In the genomic region with DNA sequence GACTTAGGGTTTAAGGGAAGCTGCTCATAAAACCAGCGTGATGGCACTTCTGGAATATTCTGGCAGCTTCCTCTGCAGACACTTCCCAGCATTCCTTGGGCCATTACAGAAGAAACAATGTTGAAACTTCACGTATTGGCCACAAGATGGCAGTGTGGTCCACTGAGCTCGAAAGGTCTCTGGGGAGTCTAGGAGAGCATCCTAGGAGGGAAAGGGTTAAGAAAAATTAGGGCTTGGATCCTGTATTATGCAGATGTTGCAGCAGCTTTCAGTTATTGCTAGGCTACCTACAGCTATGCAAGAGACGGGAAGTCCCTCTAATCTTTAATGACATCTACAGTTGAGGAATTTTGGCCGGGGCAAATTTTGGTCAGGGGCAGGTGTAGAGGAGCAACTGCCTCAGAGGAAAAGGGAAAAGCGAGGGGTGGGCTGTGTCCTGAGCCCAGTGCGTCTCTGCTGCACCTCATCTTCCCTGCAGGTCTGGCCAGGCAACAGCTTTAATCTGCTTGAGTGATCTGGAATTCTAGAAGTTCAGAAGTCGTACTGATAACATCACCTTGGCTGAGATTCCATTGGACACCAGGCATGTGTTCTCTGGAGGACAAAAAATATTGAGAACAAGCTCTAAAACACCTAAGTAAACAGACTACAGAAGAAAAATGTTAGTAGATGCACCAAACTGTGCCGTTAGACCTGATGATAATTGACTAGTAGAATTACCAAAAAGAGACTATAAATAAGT, we compare ENCODE assay signal across 8 cellular contexts.
DNase-seq lines count a peak whose midpoint lies in the region; ATAC-seq, FAIRE-seq and TF ChIP-seq lines count a peak whose summit lies in the region.

No MANE protein-coding gene starts in this region.

- H3K36me3 ChIP-seq in CD8-positive, alpha-beta T cell (ENCODE audit: insufficient read depth, low read length): no peaks in the 10 kb centered on the region
- H3K36me3 ChIP-seq in aorta (ENCODE audit: control insufficient read depth in 1 of 2, insufficient read depth in 2 of 2, low read length in 1 of 2): no peaks in the 10 kb centered on the region
- H3K36me3 ChIP-seq in suprapubic skin: no peaks in the 10 kb centered on the region

- peaks cover 79% of the 10 kb centered on the region for H3K4me1 ChIP-seq in CD8-positive, alpha-beta T cell (ENCODE audit: insufficient read depth, low read length)
- H3K4me1 ChIP-seq in aorta (ENCODE audit: control insufficient read depth in 1 of 2, insufficient read depth in 2 of 2, low read length in 2 of 2): no peaks in the 10 kb centered on the region
- H3K4me1 ChIP-seq in suprapubic skin: peaks cover 7% of the 10 kb centered on the region

- peaks cover 79% of the 10 kb centered on the region for H3K4me1 Mint-ChIP-seq in CD8-positive, alpha-beta T cell (ENCODE audit: low read depth)

- no peak overlapping the region for H3K4me3 ChIP-seq in CD8-positive, alpha-beta T cell (ENCODE audit: low read depth, low read length)
- H3K4me3 ChIP-seq in astrocyte of the spinal cord (ENCODE audit: low read depth, low read length) (no peak overlapping the region), aorta (ENCODE audit: low read length in 2 of 2) (no peak overlapping the region), suprapubic skin (no peak overlapping the region)

- H3K27ac ChIP-seq in CD8-positive, alpha-beta T cell (ENCODE audit: low read depth, low read length): no peak overlapping the region
- no peak overlapping the region for H3K27ac ChIP-seq in aorta (ENCODE audit: low read depth in 1 of 2, low read length in 2 of 2)
- no peak overlapping the region for H3K27ac ChIP-seq in suprapubic skin

- H3K4me3 Mint-ChIP-seq in CD8-positive, alpha-beta T cell: no peak overlapping the region

- peak overlapping the region; percentile 53 for H3K27ac Mint-ChIP-seq in CD8-positive, alpha-beta T cell

- no peaks in the 10 kb centered on the region for H3K36me3 Mint-ChIP-seq in CD8-positive, alpha-beta T cell

- TF ChIP-seq EP300 in suprapubic skin (IDR thresholded peaks at IDR 0.05): no peak

- TF ChIP-seq POLR2A in suprapubic skin (IDR thresholded peaks at IDR 0.05): no peak

- in situ Hi-C loops in astrocyte of the spinal cord (cut with HindIII; ENCODE audit: low sequenced_read_pairs): no loop called here

- intact Hi-C loops in CD8-positive, alpha-beta T cell (cut with DNase I, micrococcal nuclease): no loop called here
- intact Hi-C loops in aorta (cut with DNase I): no loop called here

- CTCF ChIA-PET in CD8-positive, alpha-beta T cell (lab: Charles Lee): interaction anchor here (0.6 to 20.7 kb wide), 22 partner anchors 8 to 333 kb away, joined by 3 to 378 read pairs (median 4); no protein-coding TSS in a partner anchor

- no peaks in the 10 kb centered on the region for H3K27me3 Mint-ChIP-seq in CD8-positive, alpha-beta T cell (ENCODE audit: low read depth)

- peak; percentile 68 for TF ChIP-seq CTCF in CD8-positive, alpha-beta T cell (IDR thresholded peaks at IDR 0.05)
- TF ChIP-seq CTCF in astrocyte of the spinal cord (IDR thresholded peaks at IDR 0.05; ENCODE audit: low read depth, low read length): peak; percentile 70
- TF ChIP-seq CTCF in suprapubic skin (IDR thresholded peaks at IDR 0.05): peak in 1 of 2 donors; percentile 49

- peak; percentile 39 for ATAC-seq in CD8-positive, alpha-beta T cell
- ATAC-seq in HG02852 (IDR thresholded peaks at IDR 0.05; ENCODE audit: unreplicated experiment) (peak; percentile 83), aorta (ENCODE audit: low FRiP score) (peak; percentile 37)

- peak in 1 of 7 experiments; percentile 32 for DNase-seq in CD8-positive, alpha-beta T cell
- no peak for DNase-seq in GM18507 (ENCODE audit: extremely low spot score, insufficient read length, low read depth)
- DNase-seq in NCI-H226: peak; percentile 5
- DNase-seq in astrocyte of the spinal cord (ENCODE audit: low read depth, low spot score): peak; percentile 62
- DNase-seq in left kidney (ENCODE audit: low read depth, low spot score): peak; percentile 83
- no peak for DNase-seq in aorta
- no peak for DNase-seq in suprapubic skin (ENCODE audit: low spot score in 2 of 2)

- H3K9me3 ChIP-seq in CD8-positive, alpha-beta T cell (ENCODE audit: low read length): no peaks in the 10 kb centered on the region
- no peaks in the 10 kb centered on the region for H3K9me3 ChIP-seq in aorta (ENCODE audit: control insufficient read depth, low read length)
- no peaks in the 10 kb centered on the region for H3K9me3 ChIP-seq in suprapubic skin

- no peaks in the 10 kb centered on the region for H3K9me3 Mint-ChIP-seq in CD8-positive, alpha-beta T cell

- POLR2A ChIA-PET in CD8-positive, alpha-beta T cell (lab: Charles Lee): interaction anchor here (1.1 to 1.7 kb wide), 4 partner anchors 15 to 334 kb away, joined by 3 to 6 read pairs (median 4); no protein-coding TSS in a partner anchor

- H3K27me3 ChIP-seq in CD8-positive, alpha-beta T cell (ENCODE audit: insufficient read depth, low read length): no peaks in the 10 kb centered on the region
- H3K27me3 ChIP-seq in aorta (ENCODE audit: control insufficient read depth in 1 of 2, insufficient read depth in 2 of 2, low read length in 1 of 2) (no peaks in the 10 kb centered on the region), suprapubic skin (no peaks in the 10 kb centered on the region)

- WGBS in aorta, 2 donors: 37 to 39% methylated on average over 9 of the region's 9 CpGs
- 20% methylated on average over 9 of the region's 9 CpGs for WGBS in suprapubic skin

- peak; percentile 65 for FAIRE-seq in GM18507 (lab: Jason Lieb, UNC)

Comparison
In these comparisons a context has a peak if more than half of its experiments do, and no peak if none do; other contexts are left out.
1. DNase-seq: peak in NCI-H226 (single experiment), astrocyte of the spinal cord (single experiment) and left kidney (single experiment); none in GM18507 (single experiment), aorta (0 of 2) and suprapubic skin (0 of 2).
2. Peak in every context shown above with its lines, with median percentiles within 50 percentile points of each other: ATAC-seq.